In genomic region chr5:38725419-38725865, GRCh38 we compare ENCODE assay signal across 19 cellular contexts.
DNase-seq lines count a peak whose midpoint lies in the region; ATAC-seq, FAIRE-seq and TF ChIP-seq lines count a peak whose summit lies in the region.
"Had no signal": no experiment of that assay in that cellular context is flagged by ENCODE, and none has a peak within 500 bp of the region (broad histone marks: within the 10 kb centered on the region; RNA-seq: fewer than 3 reads in every experiment).

No MANE protein-coding gene starts in this region.

- no peak for TF ChIP-seq RAD21 in K562 (CRISPR knock-in tag; conservative IDR thresholded peaks at IDR 0.05 in 1 of 2, IDR thresholded peaks at IDR 0.05 in 1 of 2)

- DNase-seq in H7 (peak; percentile 39), K562 (ENCODE audit: extremely low read depth in 1 of 4, low spot score in 3 of 4) (no peak), hypothalamus (lab: John Stamatoyannopoulos, UW) (peak in 43 of 51 donors; percentile 14 to 95 (median 75)), nucleus accumbens (lab: John Stamatoyannopoulos, UW) (peak in 54 of 56 donors; percentile 16 to 92 (median 68)), NCI-H2081 treated with DMSO at 0.1 percent for 48 hours (lab: John Stamatoyannopoulos, UW) (no peak), NOMO-1 treated with dmso at 0.1 percent for 144 hours (lab: John Stamatoyannopoulos, UW; ENCODE audit: unreplicated experiment) (no peak), vagina (ENCODE audit: extremely low spot score in 2 of 2) (no peak)
- DNase-seq: activated T-cell treated with anti-CD3 and anti-CD28 coated beads, Interleukin-2, amount 50 U/mL, for 24 hours; foreskin fibroblast; Kasumi-1; NCI-H1436; NCI-H345; SIG-M5; stimulated activated CD4-positive, alpha-beta T cell treated with anti-CD3 and anti-CD28 coated beads, Interleukin-15, amount 100 ng/mL, for 24 hours; T1000 had no signal

- CTCF ChIA-PET in K562 (lab: Yijun Ruan, JAX; ENCODE audit: low intra/inter-chr PET ratio): no interaction called here

- H4K20me1 ChIP-seq in K562 (replicated peaks; ENCODE audit: control insufficient read depth, insufficient read depth, low read length): no peaks in the 10 kb centered on the region

- POLR2A ChIA-PET in K562 (lab: Yijun Ruan, JAX): interaction anchor here (0.6 to 1.3 kb wide), 3 partner anchors 10 to 24 kb away, joined by 3 to 4 read pairs (median 3); no protein-coding TSS in a partner anchor

- TF ChIP-seq POLR2A in K562 (conservative IDR thresholded peaks at IDR 0.05) (no peak), vagina (IDR thresholded peaks at IDR 0.05) (no peak)

- intact Hi-C loops in K562 (cut with micrococcal nuclease) (no loop called here), vagina (cut with DNase I) (no loop called here)

- WGBS in K562 (ENCODE audit: insufficient coverage, low coverage, missing lambda C conversion rate): 3% methylated on average over 9 of the region's 9 CpGs

- TF ChIP-seq EP300 in K562 (IDR thresholded peaks at IDR 0.05; ENCODE audit: low read length): no peak

- H3K4me3 ChIP-seq in H7 (ENCODE audit: insufficient read depth, low read depth, low read length) (no peak overlapping the region), K562 (no peak overlapping the region), vagina (no peak overlapping the region)
- H3K4me3 ChIP-seq: cardiac muscle cell, prostate gland had no signal

- no peak overlapping the region for H3K27ac ChIP-seq in K562 (ENCODE audit: extremely low read depth, low read depth, low read length)
- H3K27ac ChIP-seq in vagina: no peak overlapping the region
- H3K27ac ChIP-seq: cardiac muscle cell, prostate gland had no signal

- no peak for ATAC-seq in K562
- ATAC-seq in HG03097 (IDR thresholded peaks at IDR 0.05; ENCODE audit: low FRiP score, unreplicated experiment): no peak
- ATAC-seq: activated naive CD4-positive, alpha-beta T cell treated with anti-CD3 and anti-CD28 coated beads, Interleukin-2, amount 50 U/mL, for 72 hours had no signal

- H3K9ac ChIP-seq in K562 (ENCODE audit: insufficient read depth in 1 of 2, low read depth in 2 of 2, low read length in 2 of 2): no peak overlapping the region

- H3K4me2 ChIP-seq in K562 (ENCODE audit: insufficient read depth, low read length): no peak overlapping the region

- no TSS peak for BruUV-seq in K562 (replicated peaks; lab: Mats Ljungman, UMichigan)

- no peaks in the 10 kb centered on the region for H3K9me1 ChIP-seq in K562 (ENCODE audit: control insufficient read depth, insufficient read depth, low read length)

- H3K27me3 ChIP-seq in H7 (ENCODE audit: control insufficient read depth, insufficient read depth, low read length) (no peaks in the 10 kb centered on the region), K562 (ENCODE audit: control insufficient read depth in 2 of 2, insufficient read depth in 2 of 2, low read length in 2 of 2) (peaks cover 0 to 25% of the 10 kb centered on the region in 2 experiments; a peak in 3 of 5 replicates), vagina (no peaks in the 10 kb centered on the region)
- H3K27me3 ChIP-seq: cardiac muscle cell had no signal

- in situ Hi-C loops in K562 (cut with MboI): no loop called here

- H2AFZ ChIP-seq in K562 (ENCODE audit: low read depth, low read length): no peak overlapping the region

- FAIRE-seq in K562 (lab: Jason Lieb, UNC): no peak

- H3K79me2 ChIP-seq in K562 (ENCODE audit: control insufficient read depth, insufficient read depth, low read length): no peaks in the 10 kb centered on the region

- TF ChIP-seq CTCF in K562 (IDR thresholded peaks at IDR 0.05 in 2 of 3, conservative IDR thresholded peaks at IDR 0.05 in 1 of 3; ENCODE audit: insufficient read depth in 2 of 3, low read depth in 1 of 3, low read length in 3 of 3) (no peak), vagina (IDR thresholded peaks at IDR 0.05) (no peak)

- H3K36me3 ChIP-seq in H7 (replicated peaks; ENCODE audit: control insufficient read depth, insufficient read depth, low read length) (no peaks in the 10 kb centered on the region), K562 (ENCODE audit: control insufficient read depth, insufficient read depth, low read length) (no peaks in the 10 kb centered on the region), vagina (no peaks in the 10 kb centered on the region)
- H3K36me3 ChIP-seq: cardiac muscle cell, prostate gland had no signal

- H3K4me1 ChIP-seq in K562 (replicated peaks in 1 of 2; ENCODE audit: control insufficient read depth in 2 of 2, insufficient read depth in 2 of 2, low read length in 2 of 2) (no peaks in the 10 kb centered on the region), vagina (no peaks in the 10 kb centered on the region)
- H3K4me1 ChIP-seq: prostate gland had no signal

- no peaks in the 10 kb centered on the region for H3K9me3 ChIP-seq in K562 (replicated peaks; ENCODE audit: control insufficient read depth, insufficient read depth, low read depth, low read length)
- no peaks in the 10 kb centered on the region for H3K9me3 ChIP-seq in vagina
- H3K9me3 ChIP-seq: prostate gland had no signal

TF ChIP-seq in K562, 482 proteins besides CTCF, POLR2A, EP300 and RAD21:
- TF ChIP-seq NFE2 (IDR thresholded peaks at IDR 0.05; ENCODE audit: low read depth) (peak; percentile 57; the same call in 1 of the 2 replicates), FOXP1 (CRISPR knock-in tag; IDR thresholded peaks at IDR 0.05) (no peak), POLR2AphosphoS5 (IDR thresholded peaks at IDR 0.05; ENCODE audit: control insufficient read depth, insufficient read depth, low read depth, low read length) (no peak), NR0B1 (IDR thresholded peaks at IDR 0.05; ENCODE audit: partially characterized antibody) (no peak), PBX2 (CRISPR knock-in tag; IDR thresholded peaks at IDR 0.05; ENCODE audit: low read depth) (no peak), PBX2 (tag; conservative IDR thresholded peaks at IDR 0.05; ENCODE audit: low read depth) (no peak), MAFG (tag; conservative IDR thresholded peaks at IDR 0.05) (0 out of 2 replicates have a peak, but pooled peaks have one; percentile 17), C11orf30 (IDR thresholded peaks at IDR 0.05; ENCODE audit: low read depth) (peak; percentile 20; the same call in 1 of the 2 replicates)

Comparison
In these comparisons a context has a peak if more than half of its experiments do, and no peak if none do; other contexts are left out.
1. DNase-seq: peak in H7 (single experiment), hypothalamus (43 of 51) and nucleus accumbens (54 of 56); none in K562 (0 of 4), NCI-H2081 treated with DMSO at 0.1 percent for 48 hours (single experiment), NOMO-1 treated with dmso at 0.1 percent for 144 hours (single experiment) and vagina (0 of 2).